ENCODE assay signal across 1 cellular context in genomic region chr1:230153655-230154296, GRCh38.
TF ChIP-seq lines count a peak whose summit lies in the region.

No MANE protein-coding gene starts in this region.

TF ChIP-seq in HepG2, 621 proteins besides CTCF, POLR2A, EP300 and RAD21 (continued from another document and continues in another):
- TF ChIP-seq ZNF407 (CRISPR knock-in tag; IDR thresholded peaks at IDR 0.05; ENCODE audit: not compliant biosample characterization) = no peak
- TF ChIP-seq PPARG (CRISPR knock-in tag; conservative IDR thresholded peaks at IDR 0.05) = peak; percentile 84
- peak; percentile 90 for TF ChIP-seq TEF (CRISPR knock-in tag; IDR thresholded peaks at IDR 0.05)
- TF ChIP-seq CEBPB (IDR thresholded peaks at IDR 0.05; ENCODE audit: borderline replicate concordance, low read depth, low read length) = peak; percentile 98
- no peak for TF ChIP-seq SOX6 (IDR thresholded peaks at IDR 0.05)
- TF ChIP-seq SOX6 (CRISPR knock-in tag; IDR thresholded peaks at IDR 0.05) = peak; percentile 99
- peak; percentile 72 for TF ChIP-seq PAXIP1 (CRISPR knock-in tag; conservative IDR thresholded peaks at IDR 0.05)
- peak; percentile 86 for TF ChIP-seq BCL6 (CRISPR knock-in tag; IDR thresholded peaks at IDR 0.05)
- TF ChIP-seq ZNF276 (CRISPR knock-in tag; IDR thresholded peaks at IDR 0.05; ENCODE audit: low read depth) = no peak
- TF ChIP-seq SALL2 (CRISPR knock-in tag; IDR thresholded peaks at IDR 0.05) = no peak
- TF ChIP-seq ZNF609 (CRISPR knock-in tag; IDR thresholded peaks at IDR 0.05; ENCODE audit: borderline replicate concordance) = peak; percentile 54; the same call in 1 of the 2 replicates
- TF ChIP-seq CEBPG (CRISPR knock-in tag; IDR thresholded peaks at IDR 0.05) = peak; percentile 96
- TF ChIP-seq PHF21A (CRISPR knock-in tag; IDR thresholded peaks at IDR 0.05) = peak; percentile 71; the same call in 1 of the 2 replicates
- TF ChIP-seq ZNF34 (CRISPR knock-in tag; IDR thresholded peaks at IDR 0.05; ENCODE audit: borderline replicate concordance) = no peak
- TF ChIP-seq HNF4G (IDR thresholded peaks at IDR 0.05; ENCODE audit: borderline replicate concordance, low read depth, low read length) = peak; percentile 67; the same call in 1 of the 2 replicates
- no peak for TF ChIP-seq HNF4G (CRISPR knock-in tag; IDR thresholded peaks at IDR 0.05; ENCODE audit: borderline replicate concordance, low read depth)
- TF ChIP-seq ZBTB7B (CRISPR knock-in tag; IDR thresholded peaks at IDR 0.05) = peak; percentile 69
- TF ChIP-seq ZNF703 (CRISPR knock-in tag; IDR thresholded peaks at IDR 0.05; ENCODE audit: borderline replicate concordance) = 0 out of 2 replicates have a peak, but pooled peaks have one; percentile 34
- no peak for TF ChIP-seq MTF1 (CRISPR knock-in tag; IDR thresholded peaks at IDR 0.05)
- no peak for TF ChIP-seq ZNF350 (CRISPR knock-in tag; IDR thresholded peaks at IDR 0.05; ENCODE audit: borderline replicate concordance, low read depth)
- TF ChIP-seq HMGXB4 (CRISPR knock-in tag; IDR thresholded peaks at IDR 0.05; ENCODE audit: borderline replicate concordance in 1 of 2, low read depth in 1 of 2) = peak in 1 of 2 experiments; percentile 48; a peak in 1 of 4 replicates
- no peak for TF ChIP-seq PRPF4 (IDR thresholded peaks at IDR 0.05; ENCODE audit: low read depth, low read length, poor library complexity, severe bottlenecking)
- 0 out of 2 replicates have a peak, but pooled peaks have one; percentile 15 for TF ChIP-seq KDM6A (CRISPR knock-in tag; IDR thresholded peaks at IDR 0.05; ENCODE audit: low read depth)
- peak; percentile 84 for TF ChIP-seq FOSL2 (CRISPR knock-in tag; IDR thresholded peaks at IDR 0.05)
- TF ChIP-seq TBL1XR1 (IDR thresholded peaks at IDR 0.05; ENCODE audit: borderline replicate concordance, low read length, partially characterized antibody) = peak; percentile 43
- peak; percentile 38; the same call in 1 of the 2 replicates for TF ChIP-seq BHLHE40 (IDR thresholded peaks at IDR 0.05; ENCODE audit: low read length)
- TF ChIP-seq ELF3 (CRISPR knock-in tag; IDR thresholded peaks at IDR 0.05) = 0 out of 2 replicates have a peak, but pooled peaks have one; percentile 40
- peak; percentile 78; the same call in 1 of the 2 replicates for TF ChIP-seq ATF2 (CRISPR knock-in tag; IDR thresholded peaks at IDR 0.05)
